ENCODE assay signal across 12 cellular contexts in the genomic region with DNA sequence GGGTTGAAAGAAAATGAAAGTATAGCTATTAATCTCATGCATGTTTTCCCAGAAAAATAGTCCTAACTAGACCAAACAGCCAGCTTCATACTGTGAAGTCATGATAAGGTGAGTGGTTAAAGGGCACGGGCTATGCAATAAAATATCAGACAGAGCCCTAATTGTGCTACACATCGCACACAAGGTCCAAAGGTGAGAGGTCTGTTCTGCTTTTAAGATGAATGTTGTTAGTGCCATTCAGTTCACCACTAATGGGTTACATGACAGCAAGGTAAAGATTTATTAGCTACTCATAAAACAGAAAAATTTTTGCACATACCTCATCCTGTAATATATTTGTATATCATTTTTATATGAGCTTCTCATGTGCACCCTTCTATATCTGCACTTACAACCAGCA.
DNase-seq lines count a peak whose midpoint lies in the region; ATAC-seq and TF ChIP-seq lines count a peak whose summit lies in the region.
"Had no signal": no experiment of that assay in that cellular context is flagged by ENCODE, and none has a peak within 500 bp of the region (broad histone marks: within the 10 kb centered on the region; RNA-seq: fewer than 3 reads in every experiment).

No MANE protein-coding gene starts in this region.

- no peaks in the 10 kb centered on the region for H3K79me2 ChIP-seq in PC-9 (ENCODE audit: low read depth)

- H3K27me3 Mint-ChIP-seq in T-helper 17 cell (no peaks in the 10 kb centered on the region), type B pancreatic cell (no peaks in the 10 kb centered on the region)
- H3K27me3 Mint-ChIP-seq: brain had no signal

- H3K27me3 ChIP-seq in left ventricle myocardium inferior (ENCODE audit: low read depth) (no peaks in the 10 kb centered on the region), heart left ventricle (no peaks in the 10 kb centered on the region), PC-9 (ENCODE audit: insufficient read depth, low read depth) (no peaks in the 10 kb centered on the region)

- H3K36me3 Mint-ChIP-seq in T-helper 17 cell (ENCODE audit: low read depth), result no peaks in the 10 kb centered on the region
- H3K36me3 Mint-ChIP-seq in type B pancreatic cell, result peaks cover 15% of the 10 kb centered on the region

- no peak for TF ChIP-seq CTCF in left ventricle myocardium inferior (IDR thresholded peaks at IDR 0.05; ENCODE audit: borderline replicate concordance)
- TF ChIP-seq CTCF in heart left ventricle (IDR thresholded peaks at IDR 0.05), result no peak
- TF ChIP-seq CTCF in type B pancreatic cell (conservative IDR thresholded peaks at IDR 0.05), result no peak
- TF ChIP-seq CTCF in PC-9 (conservative IDR thresholded peaks at IDR 0.05), result no peak

- BruUV-seq in PC-9 (replicated peaks; lab: Mats Ljungman, UMichigan), result no TSS peak

- H3K4me1 Mint-ChIP-seq in T-helper 17 cell (peaks cover 34% of the 10 kb centered on the region), type B pancreatic cell (ENCODE audit: unreplicated experiment) (peaks cover 27% of the 10 kb centered on the region)

- H3K36me3 ChIP-seq in left ventricle myocardium inferior (no peaks in the 10 kb centered on the region), heart left ventricle (peaks cover 0 to 35% (median 0%) of the 10 kb centered on the region in 9 donors), PC-9 (ENCODE audit: low read depth) (no peaks in the 10 kb centered on the region)

- H3K4me3 ChIP-seq in left ventricle myocardium inferior (no peak overlapping the region), heart left ventricle (no peak overlapping the region), PC-9 (no peak overlapping the region)

- H3K9me2 ChIP-seq in PC-9 (ENCODE audit: insufficient read depth), result no peaks in the 10 kb centered on the region

- no peaks in the 10 kb centered on the region for H4K20me1 ChIP-seq in PC-9 (ENCODE audit: insufficient read depth)

- no peak for DNase-seq in left ventricle myocardium inferior
- DNase-seq in heart left ventricle, result no peak
- no peak for DNase-seq in T-helper 17 cell
- DNase-seq in left colon, result peak in 1 of 2 donors; percentile 45
- no peak for DNase-seq in type B pancreatic cell (ENCODE audit: extremely low spot score, unreplicated experiment)
- no peak for DNase-seq in SKM-1 treated with dmso at 0.1 percent for 144 hours (lab: John Stamatoyannopoulos, UW; ENCODE audit: unreplicated experiment)
- no peak for DNase-seq in PC-9
- DNase-seq: C1 segment of cervical spinal cord, kidney, NCI-H1048 had no signal

- POLR2A ChIA-PET in PC-9 (lab: Charles Lee; ENCODE audit: unreplicated experiment), result interaction anchor here (0.7 kb wide), 1 partner anchor 109 kb away, joined by 10 read pairs; no protein-coding TSS in a partner anchor

- intact Hi-C loops in left ventricle myocardium inferior (cut with micrococcal nuclease), result no loop called here
- intact Hi-C loops in heart left ventricle (cut with DNase I), result loop anchor here in 9 of 10 donors (5.0 to 10.0 kb wide), 5 partner anchors 102 to 204 kb away; a partner anchor contains a TSS
- intact Hi-C loops in left colon (cut with DNase I, micrococcal nuclease), result no loop called here
- intact Hi-C loops in PC-9 (cut with micrococcal nuclease; ENCODE audit: unreplicated experiment), result loop anchor here (5.0 kb wide), 1 partner anchor 104 kb away; a partner anchor contains a TSS

- 43 to 46% (median 45%) methylated on average over 2 of the region's 2 CpGs for WGBS in heart left ventricle, 4 donors

- H3K9me3 ChIP-seq in left ventricle myocardium inferior (replicated peaks) (no peaks in the 10 kb centered on the region), heart left ventricle (no peaks in the 10 kb centered on the region), T-helper 17 cell (ENCODE audit: control insufficient read depth, low read length, poor library complexity, severe bottlenecking) (no peaks in the 10 kb centered on the region), PC-9 (ENCODE audit: insufficient read depth, low read depth) (no peaks in the 10 kb centered on the region)

- no peaks in the 10 kb centered on the region for H3F3A ChIP-seq in PC-9 (ENCODE audit: insufficient read depth, low read depth)

- CTCF ChIA-PET in PC-9 (lab: Charles Lee), result interaction anchor here (0.6 to 0.8 kb wide), 2 partner anchors 92 to 167 kb away, joined by 3 to 4 read pairs; no protein-coding TSS in a partner anchor

- no peak for ATAC-seq in heart left ventricle
- no peak for ATAC-seq in T-helper 17 cell
- peak; percentile 94 for ATAC-seq in left colon
- no peak for ATAC-seq in GM18867 (IDR thresholded peaks at IDR 0.05; ENCODE audit: unreplicated experiment)

- peaks cover 38% of the 10 kb centered on the region for H3K4me1 ChIP-seq in left ventricle myocardium inferior
- peaks cover 0 to 40% (median 12%) of the 10 kb centered on the region in 12 donors for H3K4me1 ChIP-seq in heart left ventricle
- peaks cover 9% of the 10 kb centered on the region; the same call in 1 of the 2 replicates for H3K4me1 ChIP-seq in PC-9 (replicated peaks; ENCODE audit: insufficient read depth)

- peak overlapping the region; percentile 78 for H3K4me3 Mint-ChIP-seq in T-helper 17 cell
- no peak overlapping the region for H3K4me3 Mint-ChIP-seq in type B pancreatic cell
- H3K4me3 Mint-ChIP-seq: brain had no signal

- no peak overlapping the region for H2AFZ ChIP-seq in PC-9

- H3K4me2 ChIP-seq in PC-9, result no peak overlapping the region

- H3K9me3 Mint-ChIP-seq in type B pancreatic cell, result peaks cover 8% of the 10 kb centered on the region

- H3K27ac ChIP-seq in left ventricle myocardium inferior (replicated peaks), result peak overlapping the region; percentile 3
- H3K27ac ChIP-seq in heart left ventricle, result peak overlapping the region in 1 of 12 donors; percentile 9
- no peak overlapping the region for H3K27ac ChIP-seq in PC-9

- H3K27ac Mint-ChIP-seq in T-helper 17 cell, result peak overlapping the region; percentile 96
- peak overlapping the region; percentile 49 for H3K27ac Mint-ChIP-seq in type B pancreatic cell

- no peak for TF ChIP-seq POLR2A in heart left ventricle (IDR thresholded peaks at IDR 0.05)

Comparison
In these comparisons a context has a peak if more than half of its experiments do, and no peak if none do; other contexts are left out.
1. intact Hi-C loops: an anchor here in heart left ventricle (5.0 to 10.0 kb wide) and PC-9 (5.0 kb wide); none called in left ventricle myocardium inferior and left colon.